Comparison of ENCODE assay signal across 16 cellular contexts in the genomic region with DNA sequence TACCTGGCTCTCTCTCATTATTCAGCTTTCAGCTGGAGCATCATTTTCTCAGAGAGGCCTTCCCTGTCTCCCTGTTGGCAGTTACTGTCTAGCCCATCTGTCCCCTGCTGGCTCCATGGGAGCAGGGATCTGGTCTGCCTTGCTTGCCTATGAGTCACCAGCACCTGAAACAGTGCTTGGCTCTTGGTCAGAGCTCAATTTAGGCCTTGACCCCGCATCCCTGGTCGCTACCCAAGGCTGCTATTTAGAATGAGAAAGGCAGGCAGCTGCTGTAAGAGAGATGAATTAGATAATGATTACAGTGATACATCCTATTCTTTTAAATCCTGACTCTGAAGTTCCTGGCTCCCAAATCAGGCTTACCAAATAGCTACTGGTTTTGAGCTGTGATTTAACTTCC. TPM values are rescaled to one million over a fixed set of nuclear protein-coding genes. Genes with fewer than 3 reads are reported as not detected.
DNase-seq lines count a peak whose midpoint lies in the region; ATAC-seq, FAIRE-seq and TF ChIP-seq lines count a peak whose summit lies in the region.
"Had no signal": no experiment of that assay in that cellular context is flagged by ENCODE, and none has a peak within 500 bp of the region (broad histone marks: within the 10 kb centered on the region; RNA-seq: fewer than 3 reads in every experiment).

No MANE protein-coding gene starts in this region.

- in situ Hi-C loops in GM23248 (cut with MboI): no loop called here

- no peaks in the 10 kb centered on the region for H3K23me2 ChIP-seq in H1 (ENCODE audit: low read depth, low read length)

- TF ChIP-seq RAD21 in H1 (IDR thresholded peaks at IDR 0.05 in 1 of 2, conservative IDR thresholded peaks at IDR 0.05 in 1 of 2; ENCODE audit: low read depth in 2 of 2, low read length in 2 of 2): no peak

- H3K4me3 ChIP-seq in H1 (ENCODE audit: extremely low read depth in 1 of 4, insufficient read depth in 2 of 4, low read depth in 3 of 4, low read length in 4 of 4): no peak overlapping the region
- H3K4me3 ChIP-seq in GM23248: no peak overlapping the region
- H3K4me3 ChIP-seq: transverse colon had no signal

- H2AK5ac ChIP-seq in H1 (ENCODE audit: low read depth, low read length): no peak overlapping the region

- no peak for TF ChIP-seq POLR2A in H1 (IDR thresholded peaks at IDR 0.05; ENCODE audit: control extremely low read depth in 1 of 2, low read depth in 2 of 2, low read length in 2 of 2)

- WGBS in H1 (ENCODE audit: extremely low coverage in 1 of 2, insufficient coverage in 1 of 2, insufficient read length in 1 of 2, insufficient replicate concordance in 2 of 2, low coverage in 1 of 2, low lambda C conversion rate in 2 of 2, missing lambda C conversion rate in 1 of 2), 2 experiments: 73% methylated on average over 2 of the region's 2 CpGs; no CpG with 5 or more reads in 1 of the 2 experiments
- 100% methylated on average over 2 of the region's 2 CpGs for WGBS in GM23248 (ENCODE audit: low coverage in 1 of 2, low lambda C conversion rate in 2 of 2, missing lambda C conversion rate in 2 of 2), 2 experiments

- H2BK5ac ChIP-seq in H1 (ENCODE audit: low read depth, low read length): no peak overlapping the region

- intact Hi-C loops in posterior cingulate gyrus (cut with DNase I): no loop called here

- H2BK12ac ChIP-seq in H1 (ENCODE audit: low read depth, low read length): no peak overlapping the region

- H4K91ac ChIP-seq in H1 (replicated peaks; ENCODE audit: insufficient read length, low read length): no peak overlapping the region

- H3K9me3 ChIP-seq in H1 (ENCODE audit: insufficient read depth in 2 of 2, low read depth in 1 of 2, low read length in 1 of 2): no peaks in the 10 kb centered on the region
- no peaks in the 10 kb centered on the region for H3K9me3 ChIP-seq in GM23248 (ENCODE audit: low read depth)
- H3K9me3 ChIP-seq: transverse colon had no signal

- H3K4ac ChIP-seq in H1 (replicated peaks; ENCODE audit: insufficient read length, low read depth, low read length): no peak overlapping the region

- DNase-seq in DMS153 (lab: John Stamatoyannopoulos, UW) (peak; percentile 18), DMS153 treated with DMSO at 0.1 percent for 48 hours (lab: John Stamatoyannopoulos, UW; ENCODE audit: unreplicated experiment) (no peak), NCI-H2196 treated with DMSO at 0.1 percent for 48 hours (lab: John Stamatoyannopoulos, UW; ENCODE audit: unreplicated experiment) (peak; percentile 63), H1 (ENCODE audit: low read depth in 1 of 2, low spot score in 2 of 2) (peak in 1 of 2 experiments; percentile 25), posterior cingulate gyrus (peak in 6 of 10 donors; percentile 17 to 82 (median 61)), GM23248 (no peak)
- DNase-seq: 8988T; activated CD8-positive, alpha-beta memory T cell treated with anti-CD3 and anti-CD28 coated beads, Interleukin-2, amount 50 U/mL, for 48 hours; natural killer cell; NCI-H774; transverse colon had no signal

- no peaks in the 10 kb centered on the region for H3K79me2 ChIP-seq in H1 (ENCODE audit: control insufficient read depth in 1 of 2, insufficient read depth in 2 of 2, low read length in 2 of 2)
- H3K79me2 ChIP-seq in GM23248 (ENCODE audit: insufficient read depth): no peaks in the 10 kb centered on the region

- H3K18ac ChIP-seq in H1 (ENCODE audit: extremely low read depth, low read length): no peak overlapping the region

- peak overlapping the region; percentile 63; the same call in 1 of the 2 replicates for H4K8ac ChIP-seq in H1 (ENCODE audit: extremely low read depth, insufficient read depth, low read length)

- H2BK20ac ChIP-seq in H1 (ENCODE audit: low read length): no peak overlapping the region

- H3K27ac ChIP-seq in H1 (ENCODE audit: low read depth, low read length) (no peak overlapping the region), GM23248 (no peak overlapping the region)
- H3K27ac ChIP-seq: VCaP had no signal

- no peak overlapping the region for H4K5ac ChIP-seq in H1 (ENCODE audit: insufficient read length, low read depth, low read length)

- H4K20me1 ChIP-seq in H1 (replicated peaks in 1 of 2; ENCODE audit: control insufficient read depth in 1 of 2, insufficient read depth in 2 of 2, low read length in 2 of 2): no peaks in the 10 kb centered on the region
- no peaks in the 10 kb centered on the region for H4K20me1 ChIP-seq in GM23248 (ENCODE audit: insufficient read depth)

- TF ChIP-seq EP300 in H1 (IDR thresholded peaks at IDR 0.05; ENCODE audit: borderline replicate concordance in 1 of 2, low read depth in 2 of 2, low read length in 2 of 2): no peak

- H3K79me1 ChIP-seq in H1 (ENCODE audit: low read depth, low read length): no peaks in the 10 kb centered on the region

- H2BK15ac ChIP-seq in H1 (ENCODE audit: low read length): no peak overlapping the region

- no peak overlapping the region for H3K4me2 ChIP-seq in H1 (ENCODE audit: insufficient read depth in 1 of 2, low read depth in 2 of 2, low read length in 2 of 2)
- no peak overlapping the region for H3K4me2 ChIP-seq in GM23248 (ENCODE audit: unreplicated experiment)

- H3K9me2 ChIP-seq in GM23248 (ENCODE audit: insufficient read depth): no peaks in the 10 kb centered on the region

- no peak overlapping the region for H3K56ac ChIP-seq in H1 (replicated peaks; ENCODE audit: insufficient read length, low read depth, low read length)

- H3F3A ChIP-seq in GM23248 (ENCODE audit: insufficient read depth): no peaks in the 10 kb centered on the region

- CTCF ChIA-PET in H1 (lab: Charles Lee; ENCODE audit: partially characterized antibody): interaction anchor here (0.9 to 2.4 kb wide), 3 partner anchors 10 to 16 kb away, joined by 3 to 9 read pairs (median 7); no protein-coding TSS in a partner anchor

- FAIRE-seq in H1 (lab: Jason Lieb, UNC): no peak
- FAIRE-seq: keratinocyte had no signal

- H3K4me1 ChIP-seq in H1 (replicated peaks in 1 of 4; ENCODE audit: control insufficient read depth in 3 of 4, insufficient read depth in 4 of 4, low read length in 3 of 4) (peaks cover 0 to 3% (median 0%) of the 10 kb centered on the region in 4 experiments; a peak in 1 of 7 replicates), GM23248 (ENCODE audit: insufficient read depth) (no peaks in the 10 kb centered on the region)
- H3K4me1 ChIP-seq: transverse colon had no signal

- no peak overlapping the region for H3K14ac ChIP-seq in H1 (ENCODE audit: insufficient read length)

- H3K36me3 ChIP-seq in H1 (ENCODE audit: control insufficient read depth in 2 of 4, insufficient read depth in 4 of 4, low read length in 3 of 4) (no peaks in the 10 kb centered on the region), GM23248 (ENCODE audit: low read depth) (no peaks in the 10 kb centered on the region)
- H3K36me3 ChIP-seq: transverse colon had no signal

- no peak overlapping the region for H2BK120ac ChIP-seq in H1 (replicated peaks; ENCODE audit: low read depth, low read length)

- POLR2A ChIA-PET in H1 (lab: Charles Lee; ENCODE audit: partially characterized antibody): interaction anchor here (1.1 kb wide), 1 partner anchor 15 kb away, joined by 3 read pairs; no protein-coding TSS in a partner anchor

- H3K9ac ChIP-seq in H1 (replicated peaks in 1 of 4; ENCODE audit: extremely low read depth in 1 of 4, low read depth in 3 of 4, low read length in 3 of 4) (no peak overlapping the region), GM23248 (no peak overlapping the region)

- H3K23ac ChIP-seq in H1 (ENCODE audit: insufficient read length): no peak overlapping the region

- TF ChIP-seq CTCF in H1 (IDR thresholded peaks at IDR 0.05; ENCODE audit: control extremely low read depth in 1 of 3, insufficient read depth in 1 of 3, low read depth in 1 of 3, low read length in 3 of 3): no peak

- no peak overlapping the region for H2AFZ ChIP-seq in H1 (ENCODE audit: low read length)
- no peak overlapping the region for H2AFZ ChIP-seq in GM23248

- no peak for ATAC-seq in GM19328 (IDR thresholded peaks at IDR 0.05; ENCODE audit: unreplicated experiment)
- ATAC-seq in GM18909 (IDR thresholded peaks at IDR 0.05; ENCODE audit: poor library complexity, unreplicated experiment): no peak
- ATAC-seq: natural killer cell had no signal

- no peaks in the 10 kb centered on the region for H3K27me3 ChIP-seq in H1 (replicated peaks in 1 of 4; ENCODE audit: control insufficient read depth in 3 of 4, extremely low read depth in 1 of 4, insufficient read depth in 3 of 4, low read length in 3 of 4)
- no peaks in the 10 kb centered on the region for H3K27me3 ChIP-seq in GM23248 (replicated peaks; ENCODE audit: insufficient read depth)
- H3K27me3 ChIP-seq: transverse colon had no signal

TF ChIP-seq in H1, 55 proteins besides CTCF, POLR2A, EP300 and RAD21:
- TF ChIP-seq JUND (IDR thresholded peaks at IDR 0.05; ENCODE audit: low read length) (peak; percentile 58), SUZ12 (IDR thresholded peaks at IDR 0.05; ENCODE audit: low read length) (no peak)

RNA-seq across cellular contexts. Expression of a gene that starts 32.9 kb away (rescaled TPM):
- 0.09 TPM in 1 of 2 replicates, not detected in the other for total RNA-seq in H1 (2021; fragmentation: NEBNext Ultra II Directional; extraction: Animal tissue kit (Norgen Biotek cat#: 25700))
- polyA plus RNA-seq in H1 (2011; rRNA removed) (0.03 and 0.08 TPM in 2 replicates), GM23248 (2016; fragmentation: Nextera tagmentation; extraction: Ambion mirVana) (3.1 and 3.3 TPM in 2 replicates)
- polyA plus RNA-seq in H1 (2011; cell fraction: cytosol; rRNA removed): 0.04 TPM
- polyA plus RNA-seq in H1 (2011; cell fraction: nucleus; rRNA removed): 0.03 TPM
- 0.09 to 0.17 TPM (median 0.10 TPM) in 3 of 4 replicates, not detected in the other for polyA plus RNA-seq in H1 (2012, experiment 1 of 2)
- not detected for polyA plus RNA-seq in H1 (2012, experiment 2 of 2)
- polyA plus RNA-seq in H1 (2013, experiment 1 of 2): not detected
- 0.06 TPM for polyA plus RNA-seq in H1 (2013, experiment 2 of 2)
- 0.05 TPM in 1 of 2 replicates, not detected in the other for polyA minus RNA-seq in H1 (2011; rRNA and poly(A)+ RNA removed)
- not detected for polyA minus RNA-seq in H1 (2011; cell fraction: cytosol; rRNA and poly(A)+ RNA removed)
- polyA minus RNA-seq in H1 (2011; cell fraction: nucleus; rRNA and poly(A)+ RNA removed): not detected
- 3.8 and 5.9 TPM in 2 replicates for total RNA-seq in GM23248 (2014; rRNA removed; shearing (Covaris generic))
- total RNA-seq: dermis microvascular lymphatic vessel endothelial cell, natural killer cell had no signal

Comparison
In these comparisons a context has a peak if more than half of its experiments do, and no peak if none do; other contexts are left out.
1. DNase-seq: peak in DMS153 (single experiment), NCI-H2196 treated with DMSO at 0.1 percent for 48 hours (single experiment) and posterior cingulate gyrus (6 of 10); none in DMS153 treated with DMSO at 0.1 percent for 48 hours (single experiment) and GM23248 (single experiment).